ENCODE assay signal across 8 cellular contexts in genomic region chr15:59532770-59533379, GRCh38.
A peak's percentile ranks its signal among the peaks of the same experiment; 100 is the strongest.
DNase-seq lines count a peak whose midpoint lies in the region; ATAC-seq, FAIRE-seq and TF ChIP-seq lines count a peak whose summit lies in the region.

No MANE protein-coding gene starts in this region.

- no peak overlapping the region for H3K27ac Mint-ChIP-seq in H9

- no peaks in the 10 kb centered on the region for H3K23me2 ChIP-seq in H9 (ENCODE audit: insufficient read length, low read depth, low read length, poor library complexity, severe bottlenecking)

- no peak overlapping the region for H3K27ac ChIP-seq in H9 (ENCODE audit: insufficient read length, low read depth, low read length)
- no peak overlapping the region for H3K27ac ChIP-seq in ascending aorta
- no peak overlapping the region for H3K27ac ChIP-seq in keratinocyte (ENCODE audit: control insufficient read depth, insufficient read depth, low read length)
- H3K27ac ChIP-seq in thoracic aorta, result no peak overlapping the region

- H3K9ac ChIP-seq in H9 (ENCODE audit: extremely low read depth, insufficient read length, low read length), result no peak overlapping the region
- H3K9ac ChIP-seq in keratinocyte (ENCODE audit: control insufficient read depth, extremely low read depth, insufficient read depth, low read length), result no peak overlapping the region

- no peak overlapping the region for H3K4ac ChIP-seq in H9 (ENCODE audit: low read depth, low read length)

- TF ChIP-seq POLR2A in GM18505 (IDR thresholded peaks at IDR 0.05; ENCODE audit: borderline replicate concordance, extremely low read depth, insufficient read depth, insufficient read length), result no peak
- TF ChIP-seq POLR2A in H54 (IDR thresholded peaks at IDR 0.05; ENCODE audit: low read depth, low read length), result no peak

- H3K9me3 ChIP-seq in H9 (ENCODE audit: control insufficient read depth, low read depth, low read length), result no peaks in the 10 kb centered on the region
- H3K9me3 ChIP-seq in ascending aorta, result no peaks in the 10 kb centered on the region
- no peaks in the 10 kb centered on the region for H3K9me3 ChIP-seq in keratinocyte (ENCODE audit: control insufficient read depth, low read depth, low read length)
- no peaks in the 10 kb centered on the region for H3K9me3 ChIP-seq in thoracic aorta

- no peak overlapping the region for H3K23ac ChIP-seq in H9 (ENCODE audit: insufficient read length, low read depth, low read length)

- H3K79me1 ChIP-seq in H9 (ENCODE audit: insufficient read depth, low read depth, low read length, poor library complexity, severe bottlenecking), result no peaks in the 10 kb centered on the region

- dilution Hi-C loops in keratinocyte (cut with MboI; ENCODE audit: extremely low pct_ligation_motif_present, low sequenced_read_pairs), result no loop called here

- H3K4me1 ChIP-seq in H9 (ENCODE audit: insufficient read depth, low read length) (no peaks in the 10 kb centered on the region), ascending aorta (no peaks in the 10 kb centered on the region), keratinocyte (ENCODE audit: control insufficient read depth, extremely low read depth, insufficient read depth, low read length) (no peaks in the 10 kb centered on the region), thoracic aorta (ENCODE audit: control insufficient read depth in 1 of 2, low read depth in 2 of 2) (no peaks in the 10 kb centered on the region)

- no peak overlapping the region for H2BK20ac ChIP-seq in H9 (ENCODE audit: low read depth, low read length, poor library complexity, severe bottlenecking)

- ATAC-seq in thoracic aorta (ENCODE audit: insufficient number of reproducible peaks, low FRiP score, low read depth) (no peak), GM18505 (IDR thresholded peaks at IDR 0.05; ENCODE audit: unreplicated experiment) (no peak)

- H3K4me3 Mint-ChIP-seq in H9, result no peak overlapping the region

- no peak overlapping the region for H3T11ph ChIP-seq in H9 (ENCODE audit: low read length)

- intact Hi-C loops in ascending aorta (cut with DNase I), result no loop called here

- H3K9me1 ChIP-seq in keratinocyte (ENCODE audit: control insufficient read depth, extremely low read depth, insufficient read depth, low read length), result no peaks in the 10 kb centered on the region

- no peak overlapping the region for H2AFZ ChIP-seq in H9 (ENCODE audit: low read length)
- no peak overlapping the region for H2AFZ ChIP-seq in keratinocyte (ENCODE audit: control insufficient read depth, low read length)

- H2BK12ac ChIP-seq in H9 (ENCODE audit: insufficient read length, low read depth, low read length), result no peak overlapping the region

- H3K27me3 Mint-ChIP-seq in H9 (ENCODE audit: low read depth), result peaks cover 32% of the 10 kb centered on the region

- FAIRE-seq in keratinocyte (lab: Jason Lieb, UNC) (peak; percentile 26), H54 (lab: Jason Lieb, UNC) (no peak)

- no peaks in the 10 kb centered on the region for H3K36me3 Mint-ChIP-seq in H9 (ENCODE audit: insufficient read depth in 1 of 3, low read depth in 3 of 3)

- no peaks in the 10 kb centered on the region for H3K9me3 Mint-ChIP-seq in H9

- no peak overlapping the region for H2AK5ac ChIP-seq in H9 (ENCODE audit: insufficient read length, low read length)

- peaks cover 2 to 3% of the 10 kb centered on the region in 2 experiments; a peak in 1 of 4 replicates for H3K4me1 Mint-ChIP-seq in H9

- H3K36me3 ChIP-seq in ascending aorta (no peaks in the 10 kb centered on the region), keratinocyte (ENCODE audit: control insufficient read depth in 2 of 2, extremely low read depth in 1 of 2, insufficient read depth in 2 of 2, low read length in 2 of 2) (no peaks in the 10 kb centered on the region), thoracic aorta (no peaks in the 10 kb centered on the region)

- no peaks in the 10 kb centered on the region for H3K79me2 ChIP-seq in H9 (ENCODE audit: insufficient read depth, low read length)
- no peaks in the 10 kb centered on the region for H3K79me2 ChIP-seq in keratinocyte (ENCODE audit: control insufficient read depth, insufficient read depth, low read length)

- H3K4me2 ChIP-seq in H9 (ENCODE audit: insufficient read depth, insufficient read length, low read length) (no peak overlapping the region), keratinocyte (ENCODE audit: control insufficient read depth, extremely low read depth, insufficient read depth, low read depth, low read length) (no peak overlapping the region)

- no peak overlapping the region for H2BK5ac ChIP-seq in H9 (ENCODE audit: insufficient read length, low read length)

- H4K8ac ChIP-seq in H9 (replicated peaks; ENCODE audit: insufficient read length, low read depth, low read length), result no peak overlapping the region

- H2BK15ac ChIP-seq in H9 (ENCODE audit: low read depth, low read length), result no peak overlapping the region

- H2BK120ac ChIP-seq in H9 (ENCODE audit: low read depth, low read length, poor library complexity, severe bottlenecking), result no peak overlapping the region

- no peak overlapping the region for H4K5ac ChIP-seq in H9 (ENCODE audit: insufficient read length, low read depth, low read length)

- WGBS in H9 (ENCODE audit: extremely low coverage, insufficient read length, low lambda C conversion rate), result no CpG with 5 or more reads among the region's 8 CpGs

- no peak overlapping the region for H3K14ac ChIP-seq in H9 (ENCODE audit: insufficient read depth, low read length)

- no peaks in the 10 kb centered on the region for H3K27me3 ChIP-seq in H9 (ENCODE audit: insufficient read depth, low read length)
- H3K27me3 ChIP-seq in ascending aorta, result no peaks in the 10 kb centered on the region
- H3K27me3 ChIP-seq in keratinocyte (ENCODE audit: control insufficient read depth, extremely low read depth, insufficient read depth, low read length), result no peaks in the 10 kb centered on the region
- no peaks in the 10 kb centered on the region for H3K27me3 ChIP-seq in thoracic aorta (replicated peaks; ENCODE audit: insufficient read depth)

- no peak overlapping the region for H4K91ac ChIP-seq in H9 (ENCODE audit: insufficient read length, low read depth, low read length)

- TF ChIP-seq CTCF in H9 (conservative IDR thresholded peaks at IDR 0.05), result peak; percentile 87
- peak; percentile 39 to 68 (median 46) for TF ChIP-seq CTCF in ascending aorta (IDR thresholded peaks at IDR 0.05)
- peak; percentile 55 to 72 (median 62) for TF ChIP-seq CTCF in keratinocyte (optimal IDR thresholded peaks at IDR 0.05 in 1 of 3, IDR thresholded peaks at IDR 0.05 in 1 of 3, conservative IDR thresholded peaks at IDR 0.05 in 1 of 3; ENCODE audit: extremely low read depth in 1 of 3, insufficient read depth in 2 of 3, low read length in 3 of 3)
- peak; percentile 59 for TF ChIP-seq CTCF in thoracic aorta (IDR thresholded peaks at IDR 0.05)

- in situ Hi-C loops in Caki2 (cut with HindIII; ENCODE audit: low pct_unique_long_range_greater_than_20kb, low sequenced_read_pairs), result no loop called here

- no peak overlapping the region for H3K18ac ChIP-seq in H9 (ENCODE audit: insufficient read length, low read depth, low read length)

- H3K56ac ChIP-seq in H9 (ENCODE audit: insufficient read length, low read depth, low read length), result no peak overlapping the region

- DNase-seq in Caki2 (ENCODE audit: low read depth), result peak; percentile 37
- DNase-seq in H9, result no peak
- DNase-seq in NCI-H748 (lab: John Stamatoyannopoulos, UW; ENCODE audit: unreplicated experiment), result peak; percentile 45
- DNase-seq in ascending aorta (ENCODE audit: low spot score in 2 of 2), result no peak
- no peak for DNase-seq in keratinocyte (ENCODE audit: low read depth, low spot score)
- DNase-seq in thoracic aorta (ENCODE audit: low spot score), result no peak
- DNase-seq in H54 (ENCODE audit: insufficient read length, low spot score), result no peak

- no peak overlapping the region for H3K4me3 ChIP-seq in ascending aorta
- no peak overlapping the region for H3K4me3 ChIP-seq in keratinocyte (ENCODE audit: control insufficient read depth in 2 of 3, extremely low read depth in 1 of 3, insufficient read depth in 2 of 3, low read depth in 1 of 3, low read length in 3 of 3)
- H3K4me3 ChIP-seq in thoracic aorta, result no peak overlapping the region

- H4K20me1 ChIP-seq in H9 (ENCODE audit: control insufficient read depth, insufficient read depth, insufficient read length), result no peaks in the 10 kb centered on the region
- no peaks in the 10 kb centered on the region for H4K20me1 ChIP-seq in keratinocyte (ENCODE audit: control insufficient read depth, extremely low read depth, insufficient read depth, low read length)

Comparison
In these comparisons a context has a peak if more than half of its experiments do, and no peak if none do; other contexts are left out.
1. DNase-seq: peak in Caki2 (single experiment) and NCI-H748 (single experiment); none in H9 (single experiment), ascending aorta (0 of 2), keratinocyte (single experiment), thoracic aorta (single experiment) and H54 (single experiment).
2. Peak in every context shown above with its lines, with median percentiles within 50 percentile points of each other: CTCF ChIP-seq.